In genomic region chr7:156109988-156110387, GRCh38 we compare ENCODE assay signal across 22 cellular contexts.
"Had no signal": no experiment of that assay in that cellular context is flagged by ENCODE, and none has a peak within 500 bp of the region (broad histone marks: within the 10 kb centered on the region; RNA-seq: fewer than 3 reads in every experiment).

No MANE protein-coding gene starts in this region.

- H3K27me3 Mint-ChIP-seq: dendritic cell treated with granulocyte-macrophage colony-stimulating factor and Interleukin-4, amounts not matched to agents 40 ng/mL and 50 ng/mL, for 4 days had no signal

- H3K27ac ChIP-seq: colonic mucosa, epithelial cell of prostate, esophagus squamous epithelium, gastrocnemius medialis, heart right ventricle, left ventricle myocardium inferior, lower lobe of right lung had no signal

- H3K4me1 Mint-ChIP-seq: endodermal cell, mesothelial cell of epicardium, naive B cell had no signal

- H3K27ac Mint-ChIP-seq: dendritic cell treated with granulocyte-macrophage colony-stimulating factor and Interleukin-4, amounts not matched to agents 40 ng/mL and 50 ng/mL, for 4 days; effector memory CD8-positive, alpha-beta T cell; endodermal cell; mesothelial cell of epicardium; naive B cell had no signal

- H3K4me3 ChIP-seq: colonic mucosa, esophagus squamous epithelium, gastrocnemius medialis, heart right ventricle, left ventricle myocardium inferior, lower lobe of right lung, mucosa of descending colon had no signal

- H3K27me3 ChIP-seq: colonic mucosa, esophagus squamous epithelium, gastrocnemius medialis had no signal

- H3K9me3 Mint-ChIP-seq: dendritic cell treated with granulocyte-macrophage colony-stimulating factor and Interleukin-4, amounts not matched to agents 40 ng/mL and 50 ng/mL, for 4 days; endodermal cell had no signal

- H3K36me3 ChIP-seq: colonic mucosa, esophagus squamous epithelium, gastrocnemius medialis, heart right ventricle, left ventricle myocardium inferior, lower lobe of right lung had no signal

- DNase-seq: colonic mucosa; cortex of kidney; effector CD8-positive, alpha-beta T cell; effector memory CD8-positive, alpha-beta T cell; endodermal cell; erythroblast; esophagus squamous epithelium; foreskin fibroblast; foreskin melanocyte; gastrocnemius medialis; glutamatergic neuron; heart right ventricle; hippocampal formation; left cardiac atrium; left ventricle myocardium inferior; lower lobe of right lung; mesenchymal stem cell; mucosa of descending colon; naive B cell had no signal

- H3K36me3 Mint-ChIP-seq: mesothelial cell of epicardium, naive B cell had no signal

- H3K9me3 ChIP-seq: colonic mucosa, esophagus squamous epithelium, gastrocnemius medialis, heart right ventricle, left ventricle myocardium inferior, lower lobe of right lung, mucosa of descending colon had no signal

- H3K4me1 ChIP-seq: colonic mucosa, esophagus squamous epithelium, gastrocnemius medialis, heart right ventricle, left ventricle myocardium inferior, lower lobe of right lung had no signal

- H3K4me3 Mint-ChIP-seq: dendritic cell treated with granulocyte-macrophage colony-stimulating factor and Interleukin-4, amounts not matched to agents 40 ng/mL and 50 ng/mL, for 4 days; effector memory CD8-positive, alpha-beta T cell; endodermal cell; mesothelial cell of epicardium; naive B cell had no signal
